1 cellular context compared by ENCODE assay signal in the genomic region with DNA sequence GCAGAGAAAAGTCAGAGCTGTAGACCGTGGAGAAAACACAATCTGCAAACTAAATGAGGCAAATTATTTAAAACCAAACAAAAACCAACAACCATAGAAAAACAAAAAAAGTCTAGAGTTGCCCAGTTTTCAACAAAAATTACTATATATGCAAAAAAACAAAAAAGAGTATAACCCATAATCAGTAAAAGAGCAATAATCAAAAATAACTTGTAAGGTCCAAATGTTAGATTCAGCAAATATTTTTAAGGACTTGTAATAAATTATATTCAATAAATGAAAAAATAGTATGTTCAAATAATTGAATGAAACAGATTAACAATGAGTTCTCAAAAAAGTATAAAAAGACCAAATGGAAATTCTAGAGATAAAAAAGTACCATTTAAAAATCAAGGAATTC.
A peak's percentile ranks its signal among the peaks of the same experiment; 100 is the strongest.
TF ChIP-seq lines count a peak whose summit lies in the region.

No MANE protein-coding gene starts in this region.

TF ChIP-seq in K562, 482 proteins besides CTCF, POLR2A, EP300 and RAD21 (continued from another document):
- TF ChIP-seq ZNF316 (IDR thresholded peaks at IDR 0.05) (peak; percentile 59; the same call in 1 of the 2 replicates), ZNF589 (CRISPR knock-in tag; IDR thresholded peaks at IDR 0.05; ENCODE audit: low read depth) (no peak), NR2C2 (CRISPR knock-in tag; IDR thresholded peaks at IDR 0.05) (no peak), NR2C2 (tag; IDR thresholded peaks at IDR 0.05) (no peak), TAF9B (IDR thresholded peaks at IDR 0.05; ENCODE audit: partially characterized antibody) (peak; percentile 22), TRIM24 (IDR thresholded peaks at IDR 0.05) (no peak), ZNF699 (CRISPR knock-in tag; IDR thresholded peaks at IDR 0.05; ENCODE audit: insufficient replicate concordance) (no peak)
- TF ChIP-seq, protein P1, sequence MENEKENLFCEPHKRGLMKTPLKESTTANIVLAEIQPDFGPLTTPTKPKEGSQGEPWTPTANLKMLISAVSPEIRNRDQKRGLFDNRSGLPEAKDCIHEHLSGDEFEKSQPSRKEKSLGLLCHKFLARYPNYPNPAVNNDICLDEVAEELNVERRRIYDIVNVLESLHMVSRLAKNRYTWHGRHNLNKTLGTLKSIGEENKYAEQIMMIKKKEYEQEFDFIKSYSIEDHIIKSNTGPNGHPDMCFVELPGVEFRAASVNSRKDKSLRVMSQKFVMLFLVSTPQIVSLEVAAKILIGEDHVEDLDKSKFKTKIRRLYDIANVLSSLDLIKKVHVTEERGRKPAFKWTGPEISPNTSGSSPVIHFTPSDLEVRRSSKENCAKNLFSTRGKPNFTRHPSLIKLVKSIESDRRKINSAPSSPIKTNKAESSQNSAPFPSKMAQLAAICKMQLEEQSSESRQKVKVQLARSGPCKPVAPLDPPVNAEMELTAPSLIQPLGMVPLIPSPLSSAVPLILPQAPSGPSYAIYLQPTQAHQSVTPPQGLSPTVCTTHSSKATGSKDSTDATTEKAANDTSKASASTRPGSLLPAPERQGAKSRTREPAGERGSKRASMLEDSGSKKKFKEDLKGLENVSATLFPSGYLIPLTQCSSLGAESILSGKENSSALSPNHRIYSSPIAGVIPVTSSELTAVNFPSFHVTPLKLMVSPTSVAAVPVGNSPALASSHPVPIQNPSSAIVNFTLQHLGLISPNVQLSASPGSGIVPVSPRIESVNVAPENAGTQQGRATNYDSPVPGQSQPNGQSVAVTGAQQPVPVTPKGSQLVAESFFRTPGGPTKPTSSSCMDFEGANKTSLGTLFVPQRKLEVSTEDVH (IDR thresholded peaks at IDR 0.05; ENCODE audit: low read depth, partially characterized antibody), result no peak
